In the genomic region with DNA sequence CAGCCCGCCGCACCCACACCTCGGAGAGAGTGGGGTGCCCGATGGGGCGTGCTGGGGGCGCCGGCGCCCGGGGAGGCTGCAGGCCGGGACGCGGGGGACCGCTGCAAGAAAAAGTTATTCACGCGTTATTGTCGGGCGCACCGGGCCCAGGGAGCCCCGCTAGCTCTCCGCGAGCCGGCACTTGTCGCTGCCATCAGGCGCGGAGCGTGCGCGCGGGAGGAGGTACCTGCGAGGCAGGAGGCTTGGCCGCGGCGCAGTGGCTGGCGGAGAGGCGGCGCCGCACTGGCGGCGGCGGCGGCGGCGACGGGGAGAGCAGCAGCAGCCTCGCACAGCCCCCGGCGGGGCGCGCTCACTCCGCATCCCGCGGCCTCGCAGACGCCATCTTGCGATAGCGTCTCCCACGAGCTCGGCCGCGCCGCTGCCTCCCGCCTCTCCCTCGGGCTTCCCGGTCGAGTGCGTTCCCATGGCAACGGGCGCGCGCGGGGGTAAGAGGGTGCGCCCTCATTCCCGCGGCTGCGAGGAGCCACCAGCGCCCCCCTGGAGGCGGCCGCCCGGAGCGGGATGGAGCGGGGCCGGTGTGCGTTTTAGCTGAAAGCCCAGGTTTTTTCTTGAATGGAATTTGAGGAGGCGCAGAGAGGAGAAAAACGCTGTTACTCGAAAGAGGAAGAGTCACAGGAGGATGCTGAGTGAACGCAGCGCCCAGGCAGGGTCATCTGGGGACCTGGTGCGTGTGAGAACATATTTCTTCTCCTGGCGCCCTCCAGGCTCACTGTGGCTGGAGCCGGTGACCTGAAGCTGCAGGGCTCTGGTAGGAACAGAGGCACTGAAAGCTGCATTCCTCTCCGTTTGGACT, we compare ENCODE assay signal across 8 cellular contexts. TPM values are rescaled to one million over a fixed set of nuclear protein-coding genes. Genes with fewer than 3 reads are reported as not detected.
DNase-seq lines count a peak whose midpoint lies in the region; ATAC-seq, FAIRE-seq and TF ChIP-seq lines count a peak whose summit lies in the region.

A gene with protein sequence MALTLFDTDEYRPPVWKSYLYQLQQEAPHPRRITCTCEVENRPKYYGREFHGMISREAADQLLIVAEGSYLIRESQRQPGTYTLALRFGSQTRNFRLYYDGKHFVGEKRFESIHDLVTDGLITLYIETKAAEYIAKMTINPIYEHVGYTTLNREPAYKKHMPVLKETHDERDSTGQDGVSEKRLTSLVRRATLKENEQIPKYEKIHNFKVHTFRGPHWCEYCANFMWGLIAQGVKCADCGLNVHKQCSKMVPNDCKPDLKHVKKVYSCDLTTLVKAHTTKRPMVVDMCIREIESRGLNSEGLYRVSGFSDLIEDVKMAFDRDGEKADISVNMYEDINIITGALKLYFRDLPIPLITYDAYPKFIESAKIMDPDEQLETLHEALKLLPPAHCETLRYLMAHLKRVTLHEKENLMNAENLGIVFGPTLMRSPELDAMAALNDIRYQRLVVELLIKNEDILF (minus strand): TSS at position 402 of the 853 bp plus-strand sequence. CDS start 469 bp downstream, outside the sequence.

- TF ChIP-seq CTCF in GM06990 (IDR thresholded peaks at IDR 0.05; ENCODE audit: insufficient read depth, low read length, poor library complexity, severe bottlenecking), result no peak
- peak; percentile 57 for TF ChIP-seq CTCF in HFFc6 (IDR thresholded peaks at IDR 0.05)
- no peak for TF ChIP-seq CTCF in activated B cell treated with CpG ODN at 0.5 μM for 24 hours (IDR thresholded peaks at IDR 0.05)
- no peak for TF ChIP-seq CTCF in kidney (IDR thresholded peaks at IDR 0.05; ENCODE audit: borderline replicate concordance, extremely low read depth, insufficient read depth)

- POLR2A ChIA-PET in activated B cell treated with CpG ODN at 0.5 μM for 24 hours (lab: Charles Lee), result no interaction called here

- H3K27me3 Mint-ChIP-seq in HFFc6 (ENCODE audit: insufficient read depth), result no peaks in the 10 kb centered on the region; the same call in none of the 2 replicates
- H3K27me3 Mint-ChIP-seq in activated B cell treated with CpG ODN at 0.5 μM for 24 hours, result peaks cover 42% of the 10 kb centered on the region

- H3K4me3 ChIP-seq in GM06990 (replicated peaks; ENCODE audit: low read depth, low read length) (peak within 1 kb of the TSS; percentile 58), kidney (ENCODE audit: low read length in 2 of 2) (peak within 1 kb of the TSS; percentile 58 to 59)

- peaks cover 14% of the 10 kb centered on the region for H3K4me1 Mint-ChIP-seq in HFFc6 (ENCODE audit: low read depth)
- peaks cover 7% of the 10 kb centered on the region for H3K4me1 Mint-ChIP-seq in activated B cell treated with CpG ODN at 0.5 μM for 24 hours

- H3K27ac ChIP-seq in caudate nucleus (ENCODE audit: low read depth, low read length), result peak within 1 kb of the TSS; percentile 73
- peak within 1 kb of the TSS in 1 of 2 donors; percentile 58 for H3K27ac ChIP-seq in kidney (ENCODE audit: low read depth in 2 of 2, low read length in 2 of 2)

- H3K9me3 ChIP-seq in kidney (ENCODE audit: control insufficient read depth in 1 of 2, low read length in 2 of 2), result no peaks in the 10 kb centered on the region

- DNase-seq in GM06990 (ENCODE audit: extremely low read depth, insufficient read length) (peak; percentile 69), HFFc6 (peak; percentile 65), NCI-H146 (lab: John Stamatoyannopoulos, UW) (peak; percentile 90), activated B cell treated with CpG ODN at 0.5 μM for 24 hours (peak; percentile 40), caudate nucleus (lab: John Stamatoyannopoulos, UW) (peak in 59 of 61 donors; percentile 20 to 91 (median 80)), kidney (peak; percentile 88)
- peak in 2 of 3 donors; percentile 36 to 72 for DNase-seq in stimulated activated CD4-positive, alpha-beta T cell treated with anti-CD3 and anti-CD28 coated beads, Interleukin-12 subunit alpha, Interleukin-12 subunit beta, amount 100 ng/mL, for 48 hours (ENCODE audit: low read depth in 2 of 3, low spot score in 1 of 3)

- H3K4me3 Mint-ChIP-seq in HFFc6 (peak within 1 kb of the TSS; percentile 90), activated B cell treated with CpG ODN at 0.5 μM for 24 hours (peak within 1 kb of the TSS; percentile 82)

- peak; percentile 88 for ATAC-seq in activated B cell treated with CpG ODN at 0.5 μM for 24 hours (ENCODE audit: low read depth)
- ATAC-seq in HG03457 (IDR thresholded peaks at IDR 0.05; ENCODE audit: unreplicated experiment), result no peak

- H3K9me3 Mint-ChIP-seq in HFFc6, result no peaks in the 10 kb centered on the region
- H3K9me3 Mint-ChIP-seq in activated B cell treated with CpG ODN at 0.5 μM for 24 hours, result no peaks in the 10 kb centered on the region

- H3K36me3 Mint-ChIP-seq in HFFc6 (ENCODE audit: low read depth), result no peaks in the 10 kb centered on the region
- H3K36me3 Mint-ChIP-seq in activated B cell treated with CpG ODN at 0.5 μM for 24 hours (ENCODE audit: low read depth), result no peaks in the 10 kb centered on the region

- no peak within 1 kb of the TSS for H3K9ac ChIP-seq in kidney (ENCODE audit: low read length in 2 of 2)

- peak within 1 kb of the TSS; percentile 69 for H3K27ac Mint-ChIP-seq in HFFc6
- H3K27ac Mint-ChIP-seq in activated B cell treated with CpG ODN at 0.5 μM for 24 hours, result no peak within 1 kb of the TSS

- H3K36me3 ChIP-seq in GM06990 (ENCODE audit: control insufficient read depth, insufficient read depth, low read length) (no peaks in the 10 kb centered on the region), kidney (ENCODE audit: control insufficient read depth in 1 of 2, insufficient read depth in 2 of 2, low read length in 2 of 2) (no peaks in the 10 kb centered on the region)

- FAIRE-seq in kidney (lab: Jason Lieb, UNC), result no peak

- no peaks in the 10 kb centered on the region; the same call in 1 of the 2 replicates for H3K27me3 ChIP-seq in GM06990 (replicated peaks; ENCODE audit: control insufficient read depth, insufficient read depth, low read length)

- intact Hi-C loops in activated B cell treated with CpG ODN at 0.5 μM for 24 hours (cut with micrococcal nuclease) (no loop called here), kidney (cut with DNase I) (no loop called here)

- CTCF ChIA-PET in activated B cell treated with CpG ODN at 0.5 μM for 24 hours (lab: Charles Lee), result no interaction called here

- H3K4me1 ChIP-seq in kidney (ENCODE audit: control insufficient read depth in 1 of 2, insufficient read depth in 1 of 2, low read depth in 1 of 2, low read length in 2 of 2), result peaks cover 0 to 2% of the 10 kb centered on the region in 2 donors

RNA-seq across cellular contexts. Expression of the gene that starts here (rescaled TPM):
- total RNA-seq in HFFc6 (2021; fragmentation: NEBNext Ultra II Directional; extraction: Animal tissue kit (Norgen Biotek cat#: 25700)), result 100 to 1,000 TPM in 1 of 6 experiments, 10 to 100 TPM in 5; 85.5 to 104 (median 97.2) TPM
- total RNA-seq in activated B cell treated with CpG ODN at 0.5 μM for 24 hours (0.61 and 0.80 TPM in 2 replicates), kidney (14.1 TPM)
- polyA plus RNA-seq in kidney (ENCODE audit: insufficient read depth, low read depth, low replicate concordance), result 6.5 TPM

Comparison
In these comparisons a context has a peak if more than half of its experiments do, and no peak if none do; other contexts are left out.
1. Peak in DNase-seq and ATAC-seq in activated B cell treated with CpG ODN at 0.5 μM for 24 hours; RNA of the gene not detected or under 1 TPM.
2. DNase-seq: peak in every context shown above with its lines; median percentile 90 in NCI-H146; 88 in kidney; 80 in caudate nucleus; 69 in GM06990; 65 in HFFc6; 54 in stimulated activated CD4-positive, alpha-beta T cell treated with anti-CD3 and anti-CD28 coated beads, Interleukin-12 subunit alpha, Interleukin-12 subunit beta, amount 100 ng/mL, for 48 hours; 40 in activated B cell treated with CpG ODN at 0.5 μM for 24 hours.